In genomic region chr16:54093281-54093680, GRCh38 we compare ENCODE assay signal across 19 cellular contexts.
DNase-seq lines count a peak whose midpoint lies in the region; ATAC-seq, FAIRE-seq and TF ChIP-seq lines count a peak whose summit lies in the region.
"Had no signal": no experiment of that assay in that cellular context is flagged by ENCODE, and none has a peak within 500 bp of the region (broad histone marks: within the 10 kb centered on the region; RNA-seq: fewer than 3 reads in every experiment).

No MANE protein-coding gene starts in this region.

- H3K9me3 ChIP-seq in adrenal gland (replicated peaks in 1 of 3) (no peaks in the 10 kb centered on the region), pancreas (no peaks in the 10 kb centered on the region)
- H3K9me3 ChIP-seq: BE2C, Caco-2 had no signal

- no peak for FAIRE-seq in pancreas (lab: Jason Lieb, UNC)
- FAIRE-seq: A204.1, D721Med, G401.6, GM12892, H1, HTR-8/SVneo had no signal

- no peak for TF ChIP-seq POLR2A in adrenal gland (IDR thresholded peaks at IDR 0.05)

- no peaks in the 10 kb centered on the region for H3K27me3 ChIP-seq in adrenal gland
- H3K27me3 ChIP-seq in brain microvascular endothelial cell (replicated peaks) = no peaks in the 10 kb centered on the region
- H3K27me3 ChIP-seq in pancreas = no peaks in the 10 kb centered on the region
- H3K27me3 ChIP-seq: BE2C had no signal

- no peak for ATAC-seq in pancreas

- H3K4me1 ChIP-seq in adrenal gland (replicated peaks in 1 of 2) (peaks cover 0 to 6% of the 10 kb centered on the region in 2 donors), pancreas (peaks cover 0 to 6% (median 2%) of the 10 kb centered on the region in 3 donors)
- H3K4me1 ChIP-seq: Caco-2 had no signal

- in situ Hi-C loops in brain microvascular endothelial cell (cut with HindIII; ENCODE audit: low pct_ligation_motif_present, low sequenced_read_pairs) = no loop called here

- TF ChIP-seq CTCF in adrenal gland (IDR thresholded peaks at IDR 0.05) (no peak), brain microvascular endothelial cell (IDR thresholded peaks at IDR 0.05; ENCODE audit: low read depth, low read length, missing control alignments) (no peak), pancreas (IDR thresholded peaks at IDR 0.05) (no peak)

- DNase-seq in adrenal gland (peak; percentile 60 to 89 (median 88)), brain microvascular endothelial cell (peak; percentile 18), islet precursor cell (peak; percentile 35), GF-D8 (lab: John Stamatoyannopoulos, UW) (no peak), pancreas (no peak), NCI-H524 treated with DMSO at 0.1 percent for 48 hours (lab: John Stamatoyannopoulos, UW) (no peak)
- DNase-seq: ACHN; BE2C; C1 segment of cervical spinal cord; Caco-2; CD4-positive, CD25-positive, alpha-beta regulatory T cell; H9; IMR-90 had no signal

- no peak overlapping the region for H3K4me3 ChIP-seq in adrenal gland
- no peak overlapping the region for H3K4me3 ChIP-seq in brain microvascular endothelial cell (ENCODE audit: low read depth, low read length)
- H3K4me3 ChIP-seq in pancreas = no peak overlapping the region

- 60 to 93% (median 64%) methylated on average over 3 to 13 of the region's 13 CpGs for WGBS in adrenal gland, 4 donors
- 92% methylated on average over 13 of the region's 13 CpGs for WGBS in pancreas, 2 donors

- H3K36me3 ChIP-seq in adrenal gland (replicated peaks in 1 of 2) (no peaks in the 10 kb centered on the region), brain microvascular endothelial cell (replicated peaks) (no peaks in the 10 kb centered on the region), pancreas (peaks cover 0 to 4% (median 0%) of the 10 kb centered on the region in 3 donors)
- H3K36me3 ChIP-seq: BE2C had no signal

- peak overlapping the region in 2 of 5 donors; percentile 23 to 42 for H3K27ac ChIP-seq in adrenal gland
- H3K27ac ChIP-seq in brain microvascular endothelial cell = no peak overlapping the region
- H3K27ac ChIP-seq in pancreas = no peak overlapping the region

- intact Hi-C loops in adrenal gland (cut with DNase I) = no loop called here
- intact Hi-C loops in pancreas (cut with DNase I) = no loop called here

Comparison
In these comparisons a context has a peak if more than half of its experiments do, and no peak if none do; other contexts are left out.
1. DNase-seq: peak in adrenal gland (7 of 7), brain microvascular endothelial cell (single experiment) and islet precursor cell (single experiment); none in GF-D8 (single experiment), pancreas (0 of 6) and NCI-H524 treated with DMSO at 0.1 percent for 48 hours (single experiment).